1 cellular context compared by ENCODE assay signal in genomic region chr16:85323230-85323960, GRCh38.
A peak's percentile ranks its signal among the peaks of the same experiment; 100 is the strongest.
TF ChIP-seq lines count a peak whose summit lies in the region.

No MANE protein-coding gene starts in this region.

TF ChIP-seq in liver, 16 proteins besides CTCF, POLR2A, EP300 and RAD21:
- TF ChIP-seq, protein P1, sequence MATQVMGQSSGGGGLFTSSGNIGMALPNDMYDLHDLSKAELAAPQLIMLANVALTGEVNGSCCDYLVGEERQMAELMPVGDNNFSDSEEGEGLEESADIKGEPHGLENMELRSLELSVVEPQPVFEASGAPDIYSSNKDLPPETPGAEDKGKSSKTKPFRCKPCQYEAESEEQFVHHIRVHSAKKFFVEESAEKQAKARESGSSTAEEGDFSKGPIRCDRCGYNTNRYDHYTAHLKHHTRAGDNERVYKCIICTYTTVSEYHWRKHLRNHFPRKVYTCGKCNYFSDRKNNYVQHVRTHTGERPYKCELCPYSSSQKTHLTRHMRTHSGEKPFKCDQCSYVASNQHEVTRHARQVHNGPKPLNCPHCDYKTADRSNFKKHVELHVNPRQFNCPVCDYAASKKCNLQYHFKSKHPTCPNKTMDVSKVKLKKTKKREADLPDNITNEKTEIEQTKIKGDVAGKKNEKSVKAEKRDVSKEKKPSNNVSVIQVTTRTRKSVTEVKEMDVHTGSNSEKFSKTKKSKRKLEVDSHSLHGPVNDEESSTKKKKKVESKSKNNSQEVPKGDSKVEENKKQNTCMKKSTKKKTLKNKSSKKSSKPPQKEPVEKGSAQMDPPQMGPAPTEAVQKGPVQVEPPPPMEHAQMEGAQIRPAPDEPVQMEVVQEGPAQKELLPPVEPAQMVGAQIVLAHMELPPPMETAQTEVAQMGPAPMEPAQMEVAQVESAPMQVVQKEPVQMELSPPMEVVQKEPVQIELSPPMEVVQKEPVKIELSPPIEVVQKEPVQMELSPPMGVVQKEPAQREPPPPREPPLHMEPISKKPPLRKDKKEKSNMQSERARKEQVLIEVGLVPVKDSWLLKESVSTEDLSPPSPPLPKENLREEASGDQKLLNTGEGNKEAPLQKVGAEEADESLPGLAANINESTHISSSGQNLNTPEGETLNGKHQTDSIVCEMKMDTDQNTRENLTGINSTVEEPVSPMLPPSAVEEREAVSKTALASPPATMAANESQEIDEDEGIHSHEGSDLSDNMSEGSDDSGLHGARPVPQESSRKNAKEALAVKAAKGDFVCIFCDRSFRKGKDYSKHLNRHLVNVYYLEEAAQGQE (IDR thresholded peaks at IDR 0.05), result no peak
- TF ChIP-seq YY1 (IDR thresholded peaks at IDR 0.05) (no peak), FOXA1 (IDR thresholded peaks at IDR 0.05) (no peak), HNF4A (conservative IDR thresholded peaks at IDR 0.05) (no peak), NR2F2 (IDR thresholded peaks at IDR 0.05) (no peak), FOXA2 (IDR thresholded peaks at IDR 0.05) (no peak), ZBTB33 (IDR thresholded peaks at IDR 0.05) (no peak), RXRA (IDR thresholded peaks at IDR 0.05) (peak in 1 of 2 donors; percentile 27)
- TF ChIP-seq, protein P2, sequence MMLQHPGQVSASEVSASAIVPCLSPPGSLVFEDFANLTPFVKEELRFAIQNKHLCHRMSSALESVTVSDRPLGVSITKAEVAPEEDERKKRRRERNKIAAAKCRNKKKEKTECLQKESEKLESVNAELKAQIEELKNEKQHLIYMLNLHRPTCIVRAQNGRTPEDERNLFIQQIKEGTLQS (IDR thresholded peaks at IDR 0.05), result no peak
